ENCODE assay signal across 24 cellular contexts in genomic region chr6:33160096-33160495, GRCh38.
"Had no signal": no experiment of that assay in that cellular context is flagged by ENCODE, and none has a peak within 500 bp of the region (broad histone marks: within the 10 kb centered on the region; RNA-seq: fewer than 3 reads in every experiment).

No MANE protein-coding gene starts in this region.

- H3K9me3 ChIP-seq: left ventricle myocardium inferior, neutrophil, right atrium auricular region, right lobe of liver, stomach, testis, thyroid gland, transverse colon, upper lobe of left lung, vagina had no signal

- H3K27ac Mint-ChIP-seq: mesothelial cell of epicardium; natural killer cell; nephron progenitor cell; progenitor cell of endocrine pancreas; stimulated activated naive B cell treated with anti-CD40 and anti-IgM and Interleukin-4, amounts not matched to agents 10 μg/mL and 1 μg/mL and 100 μg/mL, for 72 hours had no signal

- H3K36me3 Mint-ChIP-seq: mesothelial cell of epicardium; naive B cell; natural killer cell; neural progenitor cell; stimulated activated naive B cell treated with anti-CD40 and anti-IgM and Interleukin-4, amounts not matched to agents 10 μg/mL and 1 μg/mL and 100 μg/mL, for 72 hours had no signal

- H3K4me1 ChIP-seq: neural progenitor cell had no signal

- H3K4me3 ChIP-seq: left ventricle myocardium inferior, lung, neural progenitor cell, right atrium auricular region, right lobe of liver, skin epidermis, stomach, testis, thyroid gland, transverse colon, upper lobe of left lung, vagina had no signal

- ATAC-seq: natural killer cell; stimulated activated naive B cell treated with anti-CD40 and anti-IgM and Interleukin-4, amounts not matched to agents 10 μg/mL and 1 μg/mL and 100 μg/mL, for 72 hours had no signal

- H3K27ac ChIP-seq: left ventricle myocardium inferior, neural progenitor cell, neutrophil, parathyroid adenoma, right atrium auricular region, right lobe of liver, testis had no signal

- H3K36me3 ChIP-seq: left ventricle myocardium inferior, neural progenitor cell, neutrophil, right atrium auricular region, right lobe of liver, stomach, thyroid gland, transverse colon, upper lobe of left lung, vagina had no signal

- DNase-seq: left ventricle myocardium inferior; naive B cell; natural killer cell; nephron progenitor cell; occipital lobe; right lobe of liver; stimulated activated CD4-positive, alpha-beta T cell treated with anti-CD3 and anti-CD28 coated beads, Interleukin-12 subunit alpha, Interleukin-12 subunit beta, amount 100 ng/mL, for 4 hours; stimulated activated CD4-positive, alpha-beta T cell treated with anti-CD3 and anti-CD28 coated beads, Interleukin-2, amount 100 ng/mL, for 24 hours; stimulated activated CD4-positive, alpha-beta T cell treated with anti-CD3 and anti-CD28 coated beads, Interleukin-4, amount 100 ng/mL, for 1 hour; stimulated activated naive B cell treated with anti-CD40 and anti-IgM and Interleukin-4, amounts not matched to agents 10 μg/mL and 1 μg/mL and 100 μg/mL, for 72 hours had no signal

- H3K9ac ChIP-seq: neural progenitor cell, parathyroid adenoma had no signal

- H3K27me3 ChIP-seq: right atrium auricular region, right lobe of liver, testis, thyroid gland, transverse colon, upper lobe of left lung, vagina had no signal

- H3K4me2 ChIP-seq: neural progenitor cell had no signal

- H3K9me3 Mint-ChIP-seq: mesothelial cell of epicardium; naive B cell; natural killer cell; nephron progenitor cell; neural progenitor cell; stimulated activated naive B cell treated with anti-CD40 and anti-IgM and Interleukin-4, amounts not matched to agents 10 μg/mL and 1 μg/mL and 100 μg/mL, for 72 hours had no signal

- H3K4me3 Mint-ChIP-seq: mesothelial cell of epicardium; natural killer cell; nephron progenitor cell; neural progenitor cell; stimulated activated naive B cell treated with anti-CD40 and anti-IgM and Interleukin-4, amounts not matched to agents 10 μg/mL and 1 μg/mL and 100 μg/mL, for 72 hours had no signal
